Comparison of ENCODE assay signal across 8 cellular contexts in genomic region chr13:36848228-36848982, GRCh38. TPM values are rescaled to one million over a fixed set of nuclear protein-coding genes. Genes with fewer than 3 reads are reported as not detected.
DNase-seq lines count a peak whose midpoint lies in the region; ATAC-seq and TF ChIP-seq lines count a peak whose summit lies in the region.

No MANE protein-coding gene starts in this region.

- POLR2A ChIA-PET in activated naive CD8-positive, alpha-beta T cell treated with anti-CD3 and anti-CD28 coated beads, Interleukin-2, amount 10 ng/mL, durations not matched to agents 7 days and 5 days (lab: Charles Lee), result no interaction called here

- no peaks in the 10 kb centered on the region for H3K27me3 Mint-ChIP-seq in activated naive CD8-positive, alpha-beta T cell treated with anti-CD3 and anti-CD28 coated beads, Interleukin-2, amount 10 ng/mL, durations not matched to agents 7 days and 5 days
- H3K27me3 Mint-ChIP-seq in activated naive CD8-positive, alpha-beta T cell treated with anti-CD3 and anti-CD28 coated beads for 36 hours, result no peaks in the 10 kb centered on the region
- H3K27me3 Mint-ChIP-seq in chondrocyte (ENCODE audit: low read depth), result no peaks in the 10 kb centered on the region
- peaks cover 15% of the 10 kb centered on the region for H3K27me3 Mint-ChIP-seq in stimulated activated memory B cell treated with anti-CD40 and anti-IgM and Interleukin-4, amounts not matched to agents 10 μg/mL and 1 μg/mL and 100 μg/mL, for 72 hours
- no peaks in the 10 kb centered on the region for H3K27me3 Mint-ChIP-seq in T-helper 2 cell treated with Interferon-gamma antibody and Interleukin-4, amounts not matched to agents 5 μg/mL and 100 μg/mL, for 36 hours (ENCODE audit: low read depth)

- H3K4me3 Mint-ChIP-seq in activated naive CD8-positive, alpha-beta T cell treated with anti-CD3 and anti-CD28 coated beads, Interleukin-2, amount 10 ng/mL, durations not matched to agents 7 days and 5 days, result no peak overlapping the region
- H3K4me3 Mint-ChIP-seq in activated naive CD8-positive, alpha-beta T cell treated with anti-CD3 and anti-CD28 coated beads for 36 hours, result no peak overlapping the region
- H3K4me3 Mint-ChIP-seq in chondrocyte (ENCODE audit: unreplicated experiment), result no peak overlapping the region
- no peak overlapping the region for H3K4me3 Mint-ChIP-seq in stimulated activated memory B cell treated with anti-CD40 and anti-IgM and Interleukin-4, amounts not matched to agents 10 μg/mL and 1 μg/mL and 100 μg/mL, for 72 hours
- no peak overlapping the region for H3K4me3 Mint-ChIP-seq in T-helper 2 cell treated with Interferon-gamma antibody and Interleukin-4, amounts not matched to agents 5 μg/mL and 100 μg/mL, for 36 hours

- H3K36me3 Mint-ChIP-seq in activated naive CD8-positive, alpha-beta T cell treated with anti-CD3 and anti-CD28 coated beads, Interleukin-2, amount 10 ng/mL, durations not matched to agents 7 days and 5 days, result peaks cover 2% of the 10 kb centered on the region
- H3K36me3 Mint-ChIP-seq in activated naive CD8-positive, alpha-beta T cell treated with anti-CD3 and anti-CD28 coated beads for 36 hours, result no peaks in the 10 kb centered on the region
- H3K36me3 Mint-ChIP-seq in chondrocyte (ENCODE audit: low read depth), result peaks cover 6% of the 10 kb centered on the region
- no peaks in the 10 kb centered on the region for H3K36me3 Mint-ChIP-seq in stimulated activated memory B cell treated with anti-CD40 and anti-IgM and Interleukin-4, amounts not matched to agents 10 μg/mL and 1 μg/mL and 100 μg/mL, for 72 hours
- peaks cover 4% of the 10 kb centered on the region for H3K36me3 Mint-ChIP-seq in T-helper 2 cell treated with Interferon-gamma antibody and Interleukin-4, amounts not matched to agents 5 μg/mL and 100 μg/mL, for 36 hours (ENCODE audit: low read depth)

- no peak for DNase-seq in activated naive CD8-positive, alpha-beta T cell treated with anti-CD3 and anti-CD28 coated beads, Interleukin-2, amount 10 ng/mL, durations not matched to agents 7 days and 5 days
- DNase-seq in activated naive CD8-positive, alpha-beta T cell treated with anti-CD3 and anti-CD28 coated beads for 36 hours, result no peak
- DNase-seq in chondrocyte (ENCODE audit: low spot score), result no peak
- no peak for DNase-seq in activated CD8-positive, alpha-beta memory T cell treated with anti-CD3 and anti-CD28 coated beads, Interleukin-2, amount 50 U/mL, for 4 hours
- DNase-seq in T-helper 2 cell treated with Interferon-gamma antibody and Interleukin-4, amounts not matched to agents 5 μg/mL and 100 μg/mL, for 36 hours (ENCODE audit: low spot score), result no peak

- TF ChIP-seq CTCF in LNCAP (IDR thresholded peaks at IDR 0.05), result peak; percentile 42; the same call in 1 of the 2 replicates
- TF ChIP-seq CTCF in chondrocyte (IDR thresholded peaks at IDR 0.05), result peak; percentile 35

- no peaks in the 10 kb centered on the region for H3K4me1 Mint-ChIP-seq in activated naive CD8-positive, alpha-beta T cell treated with anti-CD3 and anti-CD28 coated beads, Interleukin-2, amount 10 ng/mL, durations not matched to agents 7 days and 5 days
- H3K4me1 Mint-ChIP-seq in activated naive CD8-positive, alpha-beta T cell treated with anti-CD3 and anti-CD28 coated beads for 36 hours, result no peaks in the 10 kb centered on the region
- no peaks in the 10 kb centered on the region for H3K4me1 Mint-ChIP-seq in chondrocyte (ENCODE audit: low read depth)
- no peaks in the 10 kb centered on the region for H3K4me1 Mint-ChIP-seq in stimulated activated memory B cell treated with anti-CD40 and anti-IgM and Interleukin-4, amounts not matched to agents 10 μg/mL and 1 μg/mL and 100 μg/mL, for 72 hours
- no peaks in the 10 kb centered on the region for H3K4me1 Mint-ChIP-seq in T-helper 2 cell treated with Interferon-gamma antibody and Interleukin-4, amounts not matched to agents 5 μg/mL and 100 μg/mL, for 36 hours (ENCODE audit: low read depth)

- H3K27ac Mint-ChIP-seq in activated naive CD8-positive, alpha-beta T cell treated with anti-CD3 and anti-CD28 coated beads, Interleukin-2, amount 10 ng/mL, durations not matched to agents 7 days and 5 days, result no peak overlapping the region
- no peak overlapping the region for H3K27ac Mint-ChIP-seq in activated naive CD8-positive, alpha-beta T cell treated with anti-CD3 and anti-CD28 coated beads for 36 hours
- no peak overlapping the region for H3K27ac Mint-ChIP-seq in chondrocyte (ENCODE audit: unreplicated experiment)
- no peak overlapping the region for H3K27ac Mint-ChIP-seq in stimulated activated memory B cell treated with anti-CD40 and anti-IgM and Interleukin-4, amounts not matched to agents 10 μg/mL and 1 μg/mL and 100 μg/mL, for 72 hours
- no peak overlapping the region for H3K27ac Mint-ChIP-seq in T-helper 2 cell treated with Interferon-gamma antibody and Interleukin-4, amounts not matched to agents 5 μg/mL and 100 μg/mL, for 36 hours

- ATAC-seq in activated naive CD8-positive, alpha-beta T cell treated with anti-CD3 and anti-CD28 coated beads, Interleukin-2, amount 10 ng/mL, durations not matched to agents 7 days and 5 days (ENCODE audit: low read depth), result peak; percentile 50
- ATAC-seq in stimulated activated memory B cell treated with anti-CD40 and anti-IgM and Interleukin-4, amounts not matched to agents 10 μg/mL and 1 μg/mL and 100 μg/mL, for 72 hours, result peak; percentile 47
- ATAC-seq in HG03457 (IDR thresholded peaks at IDR 0.05; ENCODE audit: unreplicated experiment), result no peak

- H3K9me3 Mint-ChIP-seq in activated naive CD8-positive, alpha-beta T cell treated with anti-CD3 and anti-CD28 coated beads, Interleukin-2, amount 10 ng/mL, durations not matched to agents 7 days and 5 days, result no peaks in the 10 kb centered on the region
- no peaks in the 10 kb centered on the region for H3K9me3 Mint-ChIP-seq in activated naive CD8-positive, alpha-beta T cell treated with anti-CD3 and anti-CD28 coated beads for 36 hours
- H3K9me3 Mint-ChIP-seq in chondrocyte (ENCODE audit: low read depth), result no peaks in the 10 kb centered on the region
- no peaks in the 10 kb centered on the region for H3K9me3 Mint-ChIP-seq in stimulated activated memory B cell treated with anti-CD40 and anti-IgM and Interleukin-4, amounts not matched to agents 10 μg/mL and 1 μg/mL and 100 μg/mL, for 72 hours
- no peaks in the 10 kb centered on the region for H3K9me3 Mint-ChIP-seq in T-helper 2 cell treated with Interferon-gamma antibody and Interleukin-4, amounts not matched to agents 5 μg/mL and 100 μg/mL, for 36 hours

RNA-seq across cellular contexts. Expression of gene RFXAP, which starts 29.4 kb away (rescaled TPM):
- 10 to 100 TPM; 16.5 to 17.6 TPM for total RNA-seq in activated naive CD8-positive, alpha-beta T cell treated with anti-CD3 and anti-CD28 coated beads, Interleukin-2, amount 10 ng/mL, durations not matched to agents 7 days and 5 days
- total RNA-seq in activated naive CD8-positive, alpha-beta T cell treated with anti-CD3 and anti-CD28 coated beads for 36 hours, result 10 to 100 TPM; 12.6 to 15.6 TPM
- 5.0 to 5.3 TPM (median 5.1 TPM) in 3 replicates for total RNA-seq in chondrocyte
